ENCODE assay signal across 10 cellular contexts in genomic region chr15:31230630-31231485, GRCh38.
A peak's percentile ranks its signal among the peaks of the same experiment; 100 is the strongest.
DNase-seq lines count a peak whose midpoint lies in the region; ATAC-seq, FAIRE-seq and TF ChIP-seq lines count a peak whose summit lies in the region.
"Had no signal": no experiment of that assay in that cellular context is flagged by ENCODE, and none has a peak within 500 bp of the region (broad histone marks: within the 10 kb centered on the region; RNA-seq: fewer than 3 reads in every experiment).

No MANE protein-coding gene starts in this region.

- no peaks in the 10 kb centered on the region for H3K9me3 ChIP-seq in prostate gland

- no peak for TF ChIP-seq CTCF in prostate gland (IDR thresholded peaks at IDR 0.05)

- peaks cover 4% of the 10 kb centered on the region for H3K4me1 Mint-ChIP-seq in activated T-helper 17 cell treated with anti-CD3 and anti-CD28 coated beads, Interleukin-2, amount 50 U/mL, for 72 hours
- peaks cover 3% of the 10 kb centered on the region for H3K4me1 Mint-ChIP-seq in activated CD4-positive, alpha-beta T cell treated with anti-CD3 and anti-CD28 coated beads, Interleukin-2, amount 10 ng/mL, durations not matched to agents 24 days and 14 days

- H3K27me3 ChIP-seq in prostate gland (replicated peaks; ENCODE audit: insufficient read depth) = no peaks in the 10 kb centered on the region

- ATAC-seq in GM19397 (IDR thresholded peaks at IDR 0.05; ENCODE audit: unreplicated experiment) (peak; percentile 77), HG03060 (IDR thresholded peaks at IDR 0.05; ENCODE audit: low read depth, unreplicated experiment) (peak; percentile 69)
- no peak for ATAC-seq in activated T-helper 17 cell treated with anti-CD3 and anti-CD28 coated beads, Interleukin-2, amount 50 U/mL, for 72 hours (replicated peaks)

- intact Hi-C loops in activated CD4-positive, alpha-beta T cell treated with anti-CD3 and anti-CD28 coated beads, Interleukin-2, amount 10 ng/mL, durations not matched to agents 24 days and 14 days (cut with micrococcal nuclease) = no loop called here
- intact Hi-C loops in prostate gland (cut with DNase I) = no loop called here

- no peaks in the 10 kb centered on the region for H3K9me3 Mint-ChIP-seq in activated T-helper 17 cell treated with anti-CD3 and anti-CD28 coated beads, Interleukin-2, amount 50 U/mL, for 72 hours
- H3K9me3 Mint-ChIP-seq in activated CD4-positive, alpha-beta T cell treated with anti-CD3 and anti-CD28 coated beads, Interleukin-2, amount 10 ng/mL, durations not matched to agents 24 days and 14 days = peaks cover 4% of the 10 kb centered on the region

- no peak overlapping the region for H3K27ac ChIP-seq in prostate gland
- H3K27ac ChIP-seq: parathyroid adenoma had no signal

- DNase-seq in GM12892 (ENCODE audit: insufficient read length) (peak; percentile 59), LoVo (ENCODE audit: low spot score) (no peak), prostate gland (ENCODE audit: low spot score) (no peak)
- DNase-seq in stimulated activated CD4-positive, alpha-beta T cell treated with anti-CD3 and anti-CD28 coated beads, Interleukin-15, amount 100 ng/mL, for 24 hours = no peak
- no peak for DNase-seq in activated CD4-positive, alpha-beta T cell treated with anti-CD3 and anti-CD28 coated beads, Interleukin-2, amount 10 ng/mL, durations not matched to agents 24 days and 14 days
- DNase-seq: DMS 273 treated with DMSO at 0.1 percent for 48 hours had no signal

- no peak overlapping the region for H3K4me3 Mint-ChIP-seq in activated T-helper 17 cell treated with anti-CD3 and anti-CD28 coated beads, Interleukin-2, amount 50 U/mL, for 72 hours
- H3K4me3 Mint-ChIP-seq in activated CD4-positive, alpha-beta T cell treated with anti-CD3 and anti-CD28 coated beads, Interleukin-2, amount 10 ng/mL, durations not matched to agents 24 days and 14 days = no peak overlapping the region

- WGBS in prostate gland = 82% methylated on average over 6 of the region's 6 CpGs

- no peaks in the 10 kb centered on the region for H3K27me3 Mint-ChIP-seq in activated T-helper 17 cell treated with anti-CD3 and anti-CD28 coated beads, Interleukin-2, amount 50 U/mL, for 72 hours
- peaks cover 2% of the 10 kb centered on the region for H3K27me3 Mint-ChIP-seq in activated CD4-positive, alpha-beta T cell treated with anti-CD3 and anti-CD28 coated beads, Interleukin-2, amount 10 ng/mL, durations not matched to agents 24 days and 14 days

- no peaks in the 10 kb centered on the region for H3K36me3 ChIP-seq in prostate gland

- H3K36me3 Mint-ChIP-seq in activated T-helper 17 cell treated with anti-CD3 and anti-CD28 coated beads, Interleukin-2, amount 50 U/mL, for 72 hours (ENCODE audit: low read depth) = no peaks in the 10 kb centered on the region
- H3K36me3 Mint-ChIP-seq in activated CD4-positive, alpha-beta T cell treated with anti-CD3 and anti-CD28 coated beads, Interleukin-2, amount 10 ng/mL, durations not matched to agents 24 days and 14 days (ENCODE audit: low read depth) = no peaks in the 10 kb centered on the region

- peak; percentile 28; the same call in 1 of the 2 replicates for TF ChIP-seq POLR2A in GM12892 (IDR thresholded peaks at IDR 0.05; ENCODE audit: low read depth, low read length)
- TF ChIP-seq POLR2A in prostate gland (IDR thresholded peaks at IDR 0.05) = no peak

- H3K4me3 ChIP-seq in prostate gland = no peak overlapping the region

- H3K27ac Mint-ChIP-seq in activated T-helper 17 cell treated with anti-CD3 and anti-CD28 coated beads, Interleukin-2, amount 50 U/mL, for 72 hours = peak overlapping the region; percentile 51
- no peak overlapping the region for H3K27ac Mint-ChIP-seq in activated CD4-positive, alpha-beta T cell treated with anti-CD3 and anti-CD28 coated beads, Interleukin-2, amount 10 ng/mL, durations not matched to agents 24 days and 14 days

- no peaks in the 10 kb centered on the region for H3K4me1 ChIP-seq in prostate gland (replicated peaks)
- H3K4me1 ChIP-seq: parathyroid adenoma had no signal

- FAIRE-seq in GM12892 (lab: Jason Lieb, UNC) = peak; percentile 98
